In genomic region chr11:35796542-35796941, GRCh38 we compare ENCODE assay signal across 14 cellular contexts.
A peak's percentile ranks its signal among the peaks of the same experiment; 100 is the strongest.
DNase-seq lines count a peak whose midpoint lies in the region; ATAC-seq and TF ChIP-seq lines count a peak whose summit lies in the region.
"Had no signal": no experiment of that assay in that cellular context is flagged by ENCODE, and none has a peak within 500 bp of the region (broad histone marks: within the 10 kb centered on the region; RNA-seq: fewer than 3 reads in every experiment).

No MANE protein-coding gene starts in this region.

- no TSS peak for BruUV-seq in mammary epithelial cell (replicated peaks; lab: Mats Ljungman, UMichigan)

- in situ Hi-C loops in mammary epithelial cell (cut with MboI; ENCODE audit: low sequenced_read_pairs in 2 of 2) = no loop called here

- CTCF ChIA-PET in mammary epithelial cell (lab: Charles Lee; ENCODE audit: low non-redundant PET) = interaction anchor here (0.6 to 0.7 kb wide), 2 partner anchors 25 to 148 kb away, joined by 3 read pairs; no protein-coding TSS in a partner anchor

- H3K9me3 ChIP-seq in mammary epithelial cell (replicated peaks; ENCODE audit: insufficient read depth, low read length) (peaks cover 7% of the 10 kb centered on the region), left ventricle myocardium inferior (replicated peaks) (no peaks in the 10 kb centered on the region)
- H3K9me3 ChIP-seq: body of pancreas, sigmoid colon had no signal

- DNase-seq in EL = peak; percentile 98
- DNase-seq in mammary epithelial cell = peak; percentile 74
- DNase-seq in lung microvascular endothelial cell (ENCODE audit: low read depth in 2 of 2) = peak; percentile 29 to 65
- no peak for DNase-seq in DMS53 (lab: John Stamatoyannopoulos, UW)
- DNase-seq in HuH-7.5 (ENCODE audit: low spot score) = no peak
- no peak for DNase-seq in left ventricle myocardium inferior
- DNase-seq: body of pancreas, GOT3, hippocampal formation, left ventricle myocardium superior, NCI-H2171 treated with DMSO at 0.1 percent for 48 hours, sigmoid colon had no signal

- no peak for ATAC-seq in GM21390 (IDR thresholded peaks at IDR 0.05; ENCODE audit: unreplicated experiment)
- ATAC-seq: body of pancreas, left ventricle myocardium superior had no signal

- WGBS in mammary epithelial cell (ENCODE audit: low coverage, missing lambda C conversion rate) = 10% methylated on average over 2 of the region's 2 CpGs

- peaks cover 43% of the 10 kb centered on the region for H3K79me2 ChIP-seq in mammary epithelial cell (ENCODE audit: insufficient read depth, low read length)

- H3K36me3 ChIP-seq in mammary epithelial cell (ENCODE audit: insufficient read depth, low read length) (no peaks in the 10 kb centered on the region), left ventricle myocardium inferior (no peaks in the 10 kb centered on the region)
- H3K36me3 ChIP-seq: sigmoid colon had no signal

- intact Hi-C loops in mammary epithelial cell (cut with micrococcal nuclease) = no loop called here
- intact Hi-C loops in left ventricle myocardium inferior (cut with micrococcal nuclease) = no loop called here

- H3K4me1 ChIP-seq in mammary epithelial cell (ENCODE audit: insufficient read depth, low read length) = peaks cover 65% of the 10 kb centered on the region
- peaks cover 50% of the 10 kb centered on the region for H3K4me1 ChIP-seq in left ventricle myocardium inferior

- no peaks in the 10 kb centered on the region for H4K20me1 ChIP-seq in mammary epithelial cell (ENCODE audit: insufficient read depth, low read length)

- H3K4me3 ChIP-seq in mammary epithelial cell (replicated peaks in 1 of 3; ENCODE audit: insufficient read depth in 1 of 3, low read depth in 2 of 3, low read length in 3 of 3) (no peak overlapping the region), left ventricle myocardium inferior (no peak overlapping the region)
- H3K4me3 ChIP-seq: body of pancreas, sigmoid colon had no signal

- H3K27ac ChIP-seq in mammary epithelial cell (ENCODE audit: insufficient read depth, low read depth, low read length) = no peak overlapping the region
- no peak overlapping the region for H3K27ac ChIP-seq in left ventricle myocardium inferior (replicated peaks)
- H3K27ac ChIP-seq: body of pancreas, sigmoid colon had no signal

- H3K27me3 ChIP-seq in mammary epithelial cell (ENCODE audit: insufficient read depth, low read length) = no peaks in the 10 kb centered on the region
- no peaks in the 10 kb centered on the region for H3K27me3 ChIP-seq in left ventricle myocardium inferior (ENCODE audit: low read depth)
- H3K27me3 ChIP-seq: body of pancreas, sigmoid colon had no signal

- H2AFZ ChIP-seq in mammary epithelial cell (ENCODE audit: low read depth, low read length) = no peak overlapping the region

- H3K9ac ChIP-seq in mammary epithelial cell (ENCODE audit: insufficient read depth, low read length) = no peak overlapping the region

- H3K4me2 ChIP-seq in mammary epithelial cell (ENCODE audit: insufficient read depth, low read depth, low read length) = peak overlapping the region; percentile 72

- dilution Hi-C loops in mammary epithelial cell (cut with HindIII; ENCODE audit: low sequenced_read_pairs) = no loop called here

- no peak for TF ChIP-seq CTCF in mammary epithelial cell (conservative IDR thresholded peaks at IDR 0.05 in 1 of 2, IDR thresholded peaks at IDR 0.05 in 1 of 2; ENCODE audit: extremely low read depth in 1 of 2, insufficient read depth in 1 of 2, low read depth in 1 of 2, low read length in 2 of 2)
- TF ChIP-seq CTCF in left ventricle myocardium inferior (IDR thresholded peaks at IDR 0.05; ENCODE audit: borderline replicate concordance) = no peak

TF ChIP-seq in PFSK-1, 5 proteins besides CTCF, POLR2A, EP300 and RAD21:
- TF ChIP-seq FOXP2 (optimal IDR thresholded peaks at IDR 0.05; ENCODE audit: borderline replicate concordance, extremely low read depth, extremely low read length, insufficient read depth) = no peak
- 0 out of 2 replicates have a peak, but pooled peaks have one; percentile 12 for TF ChIP-seq SIN3A (IDR thresholded peaks at IDR 0.05; ENCODE audit: borderline replicate concordance, insufficient read depth, low read length)

Comparison
In these comparisons a context has a peak if more than half of its experiments do, and no peak if none do; other contexts are left out.
1. DNase-seq: peak in EL (single experiment), mammary epithelial cell (single experiment) and lung microvascular endothelial cell (2 of 2); none in DMS53 (single experiment), HuH-7.5 (single experiment) and left ventricle myocardium inferior (single experiment).